ENCODE assay signal across 1 cellular context in the genomic region with DNA sequence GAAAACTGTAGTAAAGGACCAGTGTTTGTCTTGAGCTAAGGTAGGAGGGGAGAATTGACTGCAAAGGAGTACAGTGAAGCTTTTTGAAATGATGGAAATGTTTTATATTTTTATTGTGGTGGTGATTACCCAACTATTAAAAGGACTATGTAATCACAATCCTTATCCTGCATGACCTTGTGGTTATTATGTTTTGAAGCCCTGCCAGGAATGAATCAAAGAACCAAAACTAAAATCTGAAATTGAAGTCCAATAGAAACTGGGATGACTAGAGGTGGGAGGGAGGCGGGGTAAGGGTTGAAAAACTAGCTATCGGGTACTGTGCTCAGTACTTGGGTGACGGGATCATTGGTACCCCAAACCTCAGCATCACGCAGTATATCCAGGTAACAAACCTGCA.
TF ChIP-seq lines count a peak whose summit lies in the region.

No MANE protein-coding gene starts in this region.

TF ChIP-seq in IMR-90, 13 proteins besides CTCF, POLR2A, EP300 and RAD21 (continued from another document):
- TF ChIP-seq SMC3 (IDR thresholded peaks at IDR 0.05; ENCODE audit: low read depth, low read length), result no peak
